12 cellular contexts compared by ENCODE assay signal in genomic region chr12:62720661-62721330, GRCh38.
DNase-seq lines count a peak whose midpoint lies in the region; ATAC-seq and TF ChIP-seq lines count a peak whose summit lies in the region.
"Had no signal": no experiment of that assay in that cellular context is flagged by ENCODE, and none has a peak within 500 bp of the region (broad histone marks: within the 10 kb centered on the region; RNA-seq: fewer than 3 reads in every experiment).

No MANE protein-coding gene starts in this region.

- H3K27me3 Mint-ChIP-seq in mesothelial cell of epicardium (ENCODE audit: low read depth) = no peaks in the 10 kb centered on the region
- H3K27me3 Mint-ChIP-seq: CD4-positive, alpha-beta memory T cell had no signal

- intact Hi-C loops in sigmoid colon (cut with DNase I) = loop anchor here (5.0 kb wide), 1 partner anchor 118 kb away; no protein-coding TSS in a partner anchor

- H3K4me3 ChIP-seq in sigmoid colon = no peak overlapping the region

- 51 to 63% methylated on average over 8 of the region's 8 CpGs for WGBS in sigmoid colon, 2 donors

- TF ChIP-seq EP300 in sigmoid colon (IDR thresholded peaks at IDR 0.05) = no peak

- H3K4me1 Mint-ChIP-seq in mesothelial cell of epicardium = peaks cover 59% of the 10 kb centered on the region
- H3K4me1 Mint-ChIP-seq: CD4-positive, alpha-beta memory T cell had no signal

- H3K9me3 ChIP-seq in sigmoid colon = no peaks in the 10 kb centered on the region

- H3K27ac ChIP-seq in sigmoid colon = no peak overlapping the region
- H3K27ac ChIP-seq: foreskin keratinocyte had no signal

- no peak overlapping the region for H3K4me3 Mint-ChIP-seq in mesothelial cell of epicardium
- H3K4me3 Mint-ChIP-seq: activated naive CD4-positive, alpha-beta T cell treated with anti-CD3 and anti-CD28 coated beads for 36 hours; CD4-positive, alpha-beta memory T cell had no signal

- H3K36me3 Mint-ChIP-seq in mesothelial cell of epicardium = peaks cover 2% of the 10 kb centered on the region
- H3K36me3 Mint-ChIP-seq: CD4-positive, alpha-beta memory T cell had no signal

- H3K4me1 ChIP-seq in sigmoid colon = peaks cover 0 to 14% (median 8%) of the 10 kb centered on the region in 4 donors

- H3K36me3 ChIP-seq in sigmoid colon = no peaks in the 10 kb centered on the region

- TF ChIP-seq CTCF in mesothelial cell of epicardium (IDR thresholded peaks at IDR 0.05; ENCODE audit: unreplicated experiment) = no peak
- no peak for TF ChIP-seq CTCF in GM10266 (IDR thresholded peaks at IDR 0.05; ENCODE audit: control insufficient read depth, insufficient read depth, low read depth, missing control alignments)
- no peak for TF ChIP-seq CTCF in sigmoid colon (IDR thresholded peaks at IDR 0.05)

- ATAC-seq in GM18520 (IDR thresholded peaks at IDR 0.05; ENCODE audit: unreplicated experiment) = no peak
- ATAC-seq: foreskin keratinocyte had no signal

- H3K9me3 Mint-ChIP-seq in mesothelial cell of epicardium = no peaks in the 10 kb centered on the region
- H3K9me3 Mint-ChIP-seq: activated naive CD4-positive, alpha-beta T cell treated with anti-CD3 and anti-CD28 coated beads for 36 hours; CD4-positive, alpha-beta memory T cell had no signal

- H3K27me3 ChIP-seq in sigmoid colon = no peaks in the 10 kb centered on the region
- H3K27me3 ChIP-seq: foreskin keratinocyte had no signal

- DNase-seq in COR-L47 (lab: John Stamatoyannopoulos, UW) (peak; percentile 29), NCI-H2171 treated with DMSO at 0.1 percent for 48 hours (lab: John Stamatoyannopoulos, UW) (peak; percentile 96), cerebellar cortex (ENCODE audit: low spot score) (peak; percentile 82), mesothelial cell of epicardium (ENCODE audit: low spot score in 2 of 2, unreplicated experiment in 2 of 2) (no peak), GM10266 (ENCODE audit: extremely low spot score) (no peak), sigmoid colon (no peak)
- no peak for DNase-seq in activated T-cell treated with anti-CD3 and anti-CD28 coated beads, Interleukin-2, amount 50 U/mL, for 1 hour
- DNase-seq: activated naive CD4-positive, alpha-beta T cell treated with anti-CD3 and anti-CD28 coated beads for 36 hours; CD4-positive, alpha-beta memory T cell; foreskin keratinocyte; T-helper 9 cell had no signal

- peak overlapping the region; percentile 47 for H3K27ac Mint-ChIP-seq in mesothelial cell of epicardium
- H3K27ac Mint-ChIP-seq: activated naive CD4-positive, alpha-beta T cell treated with anti-CD3 and anti-CD28 coated beads for 36 hours; CD4-positive, alpha-beta memory T cell had no signal

- no peak for TF ChIP-seq POLR2A in sigmoid colon (IDR thresholded peaks at IDR 0.05)

Comparison
In these comparisons a context has a peak if more than half of its experiments do, and no peak if none do; other contexts are left out.
1. DNase-seq: peak in COR-L47 (single experiment), NCI-H2171 treated with DMSO at 0.1 percent for 48 hours (single experiment) and cerebellar cortex (single experiment); none in mesothelial cell of epicardium (0 of 2), GM10266 (single experiment), sigmoid colon (single experiment) and activated T-cell treated with anti-CD3 and anti-CD28 coated beads, Interleukin-2, amount 50 U/mL, for 1 hour (single experiment).